In the genomic region with DNA sequence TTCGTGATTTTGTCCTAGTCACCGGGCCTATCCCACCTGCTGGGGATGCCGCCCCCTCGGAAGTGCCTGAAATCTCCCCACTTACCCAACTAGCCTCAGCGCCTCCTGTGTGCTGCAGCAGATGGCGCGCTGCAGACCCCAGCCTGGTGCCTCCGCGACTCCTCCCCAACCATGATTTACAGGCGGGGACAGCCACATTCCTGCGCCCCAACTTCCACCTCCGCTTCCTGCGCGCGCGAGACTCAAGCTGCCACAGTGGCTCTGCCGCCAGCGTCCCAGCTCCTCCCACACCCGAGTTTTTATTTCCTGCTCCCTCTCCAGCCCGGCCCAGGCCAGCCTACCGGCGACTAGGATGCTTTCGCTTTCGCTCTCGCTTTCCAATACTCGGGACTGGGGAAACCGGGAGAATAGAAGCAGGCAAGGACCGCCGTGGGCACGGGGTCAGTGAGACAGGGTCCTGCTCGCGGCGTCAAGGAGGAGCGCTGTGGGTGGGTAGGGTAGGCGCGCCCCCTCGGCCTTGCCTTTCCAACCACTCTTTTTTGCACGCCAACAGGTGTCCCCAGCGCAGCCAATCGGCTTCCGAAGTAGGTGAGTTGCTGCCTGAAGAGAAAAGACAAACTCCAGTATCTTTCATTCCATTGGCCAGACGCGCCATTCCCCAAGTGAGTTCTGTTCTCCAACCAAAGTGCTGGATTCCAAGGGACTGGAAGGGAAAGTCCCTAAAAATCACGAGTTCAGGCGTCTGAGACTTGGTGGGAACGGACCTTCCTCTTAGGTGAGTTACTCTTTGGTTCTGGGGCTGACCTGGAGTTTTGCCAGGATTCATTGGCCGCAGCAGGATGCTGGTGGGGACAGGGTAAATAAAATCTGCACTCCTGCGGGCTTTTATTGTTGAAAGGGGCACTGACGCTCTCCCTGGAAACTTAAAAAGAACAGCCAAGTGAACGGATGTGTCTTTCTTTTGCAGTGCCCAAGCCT, we compare ENCODE assay signal across 8 cellular contexts. TPM values are rescaled to one million over a fixed set of nuclear protein-coding genes. Genes with fewer than 3 reads are reported as not detected.
DNase-seq lines count a peak whose midpoint lies in the region; ATAC-seq, FAIRE-seq and TF ChIP-seq lines count a peak whose summit lies in the region.

FAM111A (plus strand) TSS at position 327 of the 978 bp plus-strand sequence. CDS start 6,017 bp downstream, outside the sequence.

- H3K23ac ChIP-seq in H9 (ENCODE audit: insufficient read length, low read depth, low read length), result no peak within 1 kb of the TSS

- H2BK20ac ChIP-seq in H9 (ENCODE audit: low read depth, low read length, poor library complexity, severe bottlenecking), result no peak within 1 kb of the TSS

- H2BK120ac ChIP-seq in H9 (ENCODE audit: low read depth, low read length, poor library complexity, severe bottlenecking), result peak within 1 kb of the TSS; percentile 57

- intact Hi-C loops in pancreas (cut with DNase I) (no loop called here), thyroid gland (cut with DNase I) (no loop called here)

- peak within 1 kb of the TSS; percentile 65 for H3K4me2 ChIP-seq in H9 (ENCODE audit: insufficient read depth, insufficient read length, low read length)

- H3K18ac ChIP-seq in H9 (ENCODE audit: insufficient read length, low read depth, low read length), result peak within 1 kb of the TSS; percentile 43

- no CpG with 5 or more reads among the region's 50 CpGs for WGBS in H9 (ENCODE audit: extremely low coverage, insufficient read length, low lambda C conversion rate)
- 0% methylated on average over 50 of the region's 50 CpGs for WGBS in pancreas, 2 donors
- WGBS in thyroid gland, 2 donors, result 1% methylated on average over 48 to 50 of the region's 50 CpGs

- no peak within 1 kb of the TSS for H4K8ac ChIP-seq in H9 (replicated peaks; ENCODE audit: insufficient read length, low read depth, low read length)

- H3K9me3 ChIP-seq in H9 (ENCODE audit: control insufficient read depth, low read depth, low read length) (no peaks in the 10 kb centered on the region), MG63 (no peaks in the 10 kb centered on the region), cardiac muscle cell (ENCODE audit: low read depth) (no peaks in the 10 kb centered on the region), pancreas (no peaks in the 10 kb centered on the region), thyroid gland (no peaks in the 10 kb centered on the region)

- H3K27me3 Mint-ChIP-seq in H9 (ENCODE audit: low read depth), result peaks cover 27% of the 10 kb centered on the region

- DNase-seq in GM03348 (ENCODE audit: low spot score) (peak; percentile 92), H9 (peak; percentile 96), MG63 (peak; percentile 91), SW 1271 (lab: John Stamatoyannopoulos, UW) (peak; percentile 87 to 96), cardiac muscle cell (ENCODE audit: low read depth in 1 of 2, low spot score in 1 of 2) (peak; percentile 75 to 90), pancreas (peak; percentile 82 to 92 (median 88)), thyroid gland (peak; percentile 92 to 93)
- peak; percentile 39 for DNase-seq in activated naive CD8-positive, alpha-beta T cell treated with anti-CD3 and anti-CD28 coated beads, Interleukin-2, amount 50 U/mL, for 16 hours (ENCODE audit: low read depth, low spot score)

- H3K79me2 ChIP-seq in H9 (ENCODE audit: insufficient read depth, low read length), result no peaks in the 10 kb centered on the region

- no peak within 1 kb of the TSS for H2BK12ac ChIP-seq in H9 (ENCODE audit: insufficient read length, low read depth, low read length)

- no peak within 1 kb of the TSS for H2AK5ac ChIP-seq in H9 (ENCODE audit: insufficient read length, low read length)

- no peak within 1 kb of the TSS for H4K91ac ChIP-seq in H9 (ENCODE audit: insufficient read length, low read depth, low read length)

- H3K27me3 ChIP-seq in H9 (ENCODE audit: insufficient read depth, low read length), result no peaks in the 10 kb centered on the region
- no peaks in the 10 kb centered on the region for H3K27me3 ChIP-seq in MG63
- H3K27me3 ChIP-seq in cardiac muscle cell, result peaks cover 57% of the 10 kb centered on the region
- no peaks in the 10 kb centered on the region for H3K27me3 ChIP-seq in pancreas
- no peaks in the 10 kb centered on the region for H3K27me3 ChIP-seq in thyroid gland

- no peak within 1 kb of the TSS for H3K4ac ChIP-seq in H9 (ENCODE audit: low read depth, low read length)

- no peak within 1 kb of the TSS for H4K5ac ChIP-seq in H9 (ENCODE audit: insufficient read length, low read depth, low read length)

- no peak within 1 kb of the TSS for H3K56ac ChIP-seq in H9 (ENCODE audit: insufficient read length, low read depth, low read length)

- peak within 1 kb of the TSS; percentile 94 for H2AFZ ChIP-seq in H9 (ENCODE audit: low read length)

- peak within 1 kb of the TSS; percentile 18 for H3K27ac ChIP-seq in H9 (ENCODE audit: insufficient read length, low read depth, low read length)
- H3K27ac ChIP-seq in cardiac muscle cell, result no peak within 1 kb of the TSS
- H3K27ac ChIP-seq in pancreas, result peak within 1 kb of the TSS; percentile 84 to 94 (median 88)
- peak within 1 kb of the TSS; percentile 83 to 94 (median 93) for H3K27ac ChIP-seq in thyroid gland

- ATAC-seq in pancreas, result peak; percentile 91 to 94 (median 92)

- peak within 1 kb of the TSS; percentile 96 to 97 (median 96); a peak in 6 of 7 replicates for H3K27ac Mint-ChIP-seq in H9

- H4K20me1 ChIP-seq in H9 (ENCODE audit: control insufficient read depth, insufficient read depth, insufficient read length), result no peaks in the 10 kb centered on the region

- H3K36me3 ChIP-seq in MG63, result peaks cover 28% of the 10 kb centered on the region
- no peaks in the 10 kb centered on the region for H3K36me3 ChIP-seq in cardiac muscle cell
- H3K36me3 ChIP-seq in pancreas, result no peaks in the 10 kb centered on the region
- H3K36me3 ChIP-seq in thyroid gland, result no peaks in the 10 kb centered on the region

- peaks cover 5 to 12% of the 10 kb centered on the region in 2 experiments; a peak in 3 of 5 replicates for H3K9me3 Mint-ChIP-seq in H9

- H3K36me3 Mint-ChIP-seq in H9 (ENCODE audit: insufficient read depth in 1 of 3, low read depth in 3 of 3), result peaks cover 2 to 12% (median 3%) of the 10 kb centered on the region in 3 experiments; a peak in 5 of 7 replicates

- H3T11ph ChIP-seq in H9 (ENCODE audit: low read length), result no peak within 1 kb of the TSS

- no peaks in the 10 kb centered on the region; the same call in 1 of the 2 replicates for H3K4me1 ChIP-seq in H9 (ENCODE audit: insufficient read depth, low read length)
- no peaks in the 10 kb centered on the region for H3K4me1 ChIP-seq in cardiac muscle cell (ENCODE audit: low read depth)
- peaks cover 0 to 14% (median 8%) of the 10 kb centered on the region in 3 donors for H3K4me1 ChIP-seq in pancreas
- H3K4me1 ChIP-seq in thyroid gland, result peaks cover 19 to 20% of the 10 kb centered on the region in 2 donors

- peak within 1 kb of the TSS; percentile 7; the same call in 1 of the 2 replicates for H3K14ac ChIP-seq in H9 (ENCODE audit: insufficient read depth, low read length)

- TF ChIP-seq CTCF in H9 (conservative IDR thresholded peaks at IDR 0.05), result peak; percentile 53
- peak; percentile 43 for TF ChIP-seq CTCF in cardiac muscle cell (IDR thresholded peaks at IDR 0.05; ENCODE audit: low read depth, low read length)
- no peak for TF ChIP-seq CTCF in pancreas (IDR thresholded peaks at IDR 0.05)
- peak in 2 of 6 experiments; percentile 20 to 22 for TF ChIP-seq CTCF in thyroid gland (IDR thresholded peaks at IDR 0.05)

- H2BK5ac ChIP-seq in H9 (ENCODE audit: insufficient read length, low read length), result no peak within 1 kb of the TSS

- H3K4me3 ChIP-seq in MG63 (peak within 1 kb of the TSS; percentile 72), cardiac muscle cell (peak within 1 kb of the TSS; percentile 53), pancreas (peak within 1 kb of the TSS; percentile 40 to 80 (median 68)), thyroid gland (replicated peaks in 1 of 3) (peak within 1 kb of the TSS; percentile 56 to 76 (median 74))

- peak in 1 of 2 donors; percentile 65 for TF ChIP-seq POLR2A in thyroid gland (IDR thresholded peaks at IDR 0.05)

- peaks cover 25 to 40% of the 10 kb centered on the region in 2 experiments for H3K4me1 Mint-ChIP-seq in H9

- H3K9ac ChIP-seq in H9 (ENCODE audit: extremely low read depth, insufficient read length, low read length), result peak within 1 kb of the TSS; percentile 43

- peak within 1 kb of the TSS; percentile 91 to 92 for H3K4me3 Mint-ChIP-seq in H9

- H3K79me1 ChIP-seq in H9 (ENCODE audit: insufficient read depth, low read depth, low read length, poor library complexity, severe bottlenecking), result no peaks in the 10 kb centered on the region

- H3K23me2 ChIP-seq in H9 (ENCODE audit: insufficient read length, low read depth, low read length, poor library complexity, severe bottlenecking), result peaks cover 6% of the 10 kb centered on the region

- no peak within 1 kb of the TSS for H2BK15ac ChIP-seq in H9 (ENCODE audit: low read depth, low read length)

- no peak for FAIRE-seq in pancreas (lab: Jason Lieb, UNC)

RNA-seq across cellular contexts. Expression of gene FAM111A, which starts in this region (rescaled TPM):
- total RNA-seq in H9 (2021), result 16.8 and 20.1 TPM in 2 replicates
- total RNA-seq in MG63 (2014; rRNA removed; shearing (Covaris generic); ENCODE audit: low replicate concordance), result 51.9 and 55.0 TPM in 2 replicates
- 1.7 and 6.5 TPM in 2 replicates for total RNA-seq in cardiac muscle cell
- 1.5 and 5.3 TPM in 2 replicates for polyA plus RNA-seq in cardiac muscle cell
- total RNA-seq in pancreas, result 10 to 100 TPM in 2 of 6 donors, 1 to 10 TPM in 4; 3.9 to 25.1 (median 8.1) TPM
- 10 to 100 TPM; 19.7 to 25.1 TPM for polyA plus RNA-seq in pancreas
- 10 to 100 TPM; 32.5 to 73.2 (median 40.1) TPM for total RNA-seq in thyroid gland

Comparison
In these comparisons a context has a peak if more than half of its experiments do, and no peak if none do; other contexts are left out.
1. DNase-seq: peak in every context shown above with its lines; median percentile 96 in H9; 92 in thyroid gland; 92 in GM03348; 92 in SW 1271; 91 in MG63; 88 in pancreas; 82 in cardiac muscle cell; 39 in activated naive CD8-positive, alpha-beta T cell treated with anti-CD3 and anti-CD28 coated beads, Interleukin-2, amount 50 U/mL, for 16 hours.
2. CTCF ChIP-seq: peak in H9 (single experiment) and cardiac muscle cell (single experiment); none in pancreas (0 of 4).
3. Peak in every context shown above with its lines, with median percentiles within 50 percentile points of each other: H3K4me3 ChIP-seq.